In genomic region chr19:5321851-5322681, GRCh38 we compare ENCODE assay signal across 11 cellular contexts. TPM values are rescaled to one million over a fixed set of nuclear protein-coding genes. Genes with fewer than 3 reads are reported as not detected.
A peak's percentile ranks its signal among the peaks of the same experiment; 100 is the strongest.
DNase-seq lines count a peak whose midpoint lies in the region; ATAC-seq and TF ChIP-seq lines count a peak whose summit lies in the region.
"Had no signal": no experiment of that assay in that cellular context is flagged by ENCODE, and none has a peak within 500 bp of the region (broad histone marks: within the 10 kb centered on the region; RNA-seq: fewer than 3 reads in every experiment).

No MANE protein-coding gene starts in this region.

- H3K27me3 ChIP-seq in sigmoid colon: no peaks in the 10 kb centered on the region

- ATAC-seq in HG02938 (IDR thresholded peaks at IDR 0.05; ENCODE audit: unreplicated experiment) (peak; percentile 59), activated B cell treated with CpG ODN at 0.5 μM for 24 hours (ENCODE audit: low read depth) (peak; percentile 92)

- peak; percentile 30 for DNase-seq in DMS 273 (lab: John Stamatoyannopoulos, UW; ENCODE audit: unreplicated experiment)
- DNase-seq in DMS 273 treated with DMSO at 0.1 percent for 48 hours (lab: John Stamatoyannopoulos, UW): no peak
- DNase-seq in activated B cell treated with CpG ODN at 0.5 μM for 24 hours: no peak
- peak; percentile 57 for DNase-seq in occipital lobe (lab: John Stamatoyannopoulos, UW)
- no peak for DNase-seq in NCI-H2029 treated with DMSO at 0.1 percent for 48 hours (lab: John Stamatoyannopoulos, UW)
- no peak for DNase-seq in hippocampal formation (lab: John Stamatoyannopoulos, UW)
- DNase-seq in sigmoid colon: no peak

- peaks cover 0 to 7% (median 4%) of the 10 kb centered on the region in 4 donors for H3K4me1 ChIP-seq in sigmoid colon

- no peak overlapping the region for H3K4me3 ChIP-seq in sigmoid colon

- intact Hi-C loops in activated B cell treated with CpG ODN at 0.5 μM for 24 hours (cut with micrococcal nuclease) (no loop called here), sigmoid colon (cut with DNase I) (no loop called here)

- no peaks in the 10 kb centered on the region for H3K36me3 ChIP-seq in sigmoid colon

- no peak overlapping the region for H3K27ac ChIP-seq in sigmoid colon
- H3K27ac ChIP-seq: 22Rv1, KMS-11 had no signal

- POLR2A ChIA-PET in activated B cell treated with CpG ODN at 0.5 μM for 24 hours (lab: Charles Lee): interaction anchor here (0.6 to 0.7 kb wide), 3 partner anchors 8 to 29 kb away, joined by 3 to 5 read pairs (median 3); no protein-coding TSS in a partner anchor

- H3K4me3 Mint-ChIP-seq in activated B cell treated with CpG ODN at 0.5 μM for 24 hours: peak overlapping the region; percentile 61
- H3K4me3 Mint-ChIP-seq: stimulated activated naive CD8-positive, alpha-beta T cell treated with anti-CD3 and anti-CD28 coated beads, Interleukin-15, Interleukin-2, amounts not matched to agents 100 ng/mL and 50 ng/mL, for 24 hours had no signal

- TF ChIP-seq CTCF in activated B cell treated with CpG ODN at 0.5 μM for 24 hours (IDR thresholded peaks at IDR 0.05) (no peak), sigmoid colon (IDR thresholded peaks at IDR 0.05) (no peak)

- no peak overlapping the region for H3K27ac Mint-ChIP-seq in activated B cell treated with CpG ODN at 0.5 μM for 24 hours
- H3K27ac Mint-ChIP-seq: stimulated activated naive CD8-positive, alpha-beta T cell treated with anti-CD3 and anti-CD28 coated beads, Interleukin-15, Interleukin-2, amounts not matched to agents 100 ng/mL and 50 ng/mL, for 24 hours had no signal

- H3K36me3 Mint-ChIP-seq in activated B cell treated with CpG ODN at 0.5 μM for 24 hours (ENCODE audit: low read depth): no peaks in the 10 kb centered on the region

- peaks cover 7% of the 10 kb centered on the region for H3K27me3 Mint-ChIP-seq in activated B cell treated with CpG ODN at 0.5 μM for 24 hours

- peaks cover 0 to 5% (median 2%) of the 10 kb centered on the region in 4 donors for H3K9me3 ChIP-seq in sigmoid colon

- H3K9me3 Mint-ChIP-seq in activated B cell treated with CpG ODN at 0.5 μM for 24 hours: peaks cover 3% of the 10 kb centered on the region
- H3K9me3 Mint-ChIP-seq: stimulated activated naive CD8-positive, alpha-beta T cell treated with anti-CD3 and anti-CD28 coated beads, Interleukin-15, Interleukin-2, amounts not matched to agents 100 ng/mL and 50 ng/mL, for 24 hours had no signal

- no peak for TF ChIP-seq EP300 in sigmoid colon (IDR thresholded peaks at IDR 0.05)

- no peak for TF ChIP-seq POLR2A in sigmoid colon (IDR thresholded peaks at IDR 0.05)

- H3K4me1 Mint-ChIP-seq in activated B cell treated with CpG ODN at 0.5 μM for 24 hours: peaks cover 16% of the 10 kb centered on the region

- CTCF ChIA-PET in activated B cell treated with CpG ODN at 0.5 μM for 24 hours (lab: Charles Lee): interaction anchor here (0.9 to 1.4 kb wide), 2 partner anchors 56 to 113 kb away, joined by 3 read pairs; no protein-coding TSS in a partner anchor

- WGBS in sigmoid colon, 2 donors: 30 to 46% methylated on average over 34 of the region's 34 CpGs

RNA-seq across cellular contexts. Expression of gene PTPRS, which starts 18.5 kb away (rescaled TPM):
- 2.5 and 3.4 TPM in 2 replicates for total RNA-seq in activated B cell treated with CpG ODN at 0.5 μM for 24 hours
- total RNA-seq in occipital lobe: 188 TPM
- 100 to 1,000 TPM; 120 to 211 (median 139) TPM for total RNA-seq in sigmoid colon
- 10 to 100 TPM in 1 of 3 donors, 1 to 10 TPM in 1, under 1 TPM in 1; 0.46 to 12.3 (median 2.4) TPM for polyA plus RNA-seq in sigmoid colon

Comparison
In these comparisons a context has a peak if more than half of its experiments do, and no peak if none do; other contexts are left out.
1. DNase-seq: peak in DMS 273 (single experiment) and occipital lobe (single experiment); none in DMS 273 treated with DMSO at 0.1 percent for 48 hours (single experiment), activated B cell treated with CpG ODN at 0.5 μM for 24 hours (single experiment), NCI-H2029 treated with DMSO at 0.1 percent for 48 hours (single experiment), hippocampal formation (0 of 2) and sigmoid colon (single experiment).
2. RNA of gene PTPRS, which starts 18.5 kb away (total RNA-seq): 188 TPM in occipital lobe (single experiment) and 120 to 211 TPM in sigmoid colon; 2.5 to 3.4 TPM in activated B cell treated with CpG ODN at 0.5 μM for 24 hours; every median in the first group is over 10 times any median in the second.